8 cellular contexts compared by ENCODE assay signal in the genomic region with DNA sequence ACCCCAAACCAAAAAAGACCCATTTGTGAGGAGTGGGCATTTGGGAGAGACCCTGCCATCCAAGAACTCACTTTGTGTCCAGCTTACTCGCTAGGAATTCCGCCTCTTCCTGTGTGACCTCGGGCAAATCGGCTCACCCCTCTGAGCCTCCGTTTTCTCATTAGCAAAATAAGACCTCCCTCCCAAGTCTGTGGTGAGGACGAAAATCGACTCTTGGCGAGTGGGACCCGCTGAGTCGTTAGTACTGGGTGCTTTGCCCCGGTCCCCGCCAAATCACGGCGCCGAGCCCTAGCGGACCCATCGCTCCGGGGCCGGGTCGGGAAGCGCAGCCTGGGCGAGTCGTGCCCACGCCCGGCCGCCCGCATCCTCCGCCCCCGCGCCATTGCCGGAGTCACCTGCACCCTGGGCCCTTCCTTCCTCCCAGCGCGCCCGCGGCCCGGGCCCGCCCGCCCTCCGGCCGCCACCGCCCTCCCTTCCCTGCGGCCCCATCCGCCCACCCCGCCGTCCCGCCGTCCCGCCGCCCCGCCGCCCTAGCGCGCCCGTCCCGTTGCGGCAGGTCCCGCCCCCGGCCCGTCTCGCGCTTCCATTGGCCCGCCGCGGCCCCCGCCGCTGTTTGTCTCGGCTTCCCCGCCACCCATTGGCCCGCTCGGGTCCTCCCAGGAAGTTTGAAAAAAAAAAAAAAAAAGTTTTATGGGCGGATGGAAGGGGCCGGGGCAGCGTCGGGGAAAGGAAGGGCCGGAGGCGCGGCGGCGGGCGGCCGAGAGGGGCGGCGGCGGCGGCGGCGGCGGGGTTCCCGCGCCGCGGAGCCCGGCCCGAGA. TPM values are rescaled to one million over a fixed set of nuclear protein-coding genes. Genes with fewer than 3 reads are reported as not detected.
DNase-seq lines count a peak whose midpoint lies in the region; ATAC-seq, FAIRE-seq and TF ChIP-seq lines count a peak whose summit lies in the region.

No MANE protein-coding gene starts in this region.

- peaks cover 21% of the 10 kb centered on the region for H3K79me2 ChIP-seq in K562 (ENCODE audit: control insufficient read depth, insufficient read depth, low read length)

- no peaks in the 10 kb centered on the region for H3K9me3 ChIP-seq in K562 (replicated peaks; ENCODE audit: control insufficient read depth, insufficient read depth, low read depth, low read length)
- H3K9me3 ChIP-seq in iPS DF 6.9 (ENCODE audit: control insufficient read depth, insufficient read depth, low read length), result no peaks in the 10 kb centered on the region

- no peak for TF ChIP-seq POLR2A in K562 (conservative IDR thresholded peaks at IDR 0.05)

- no peak for TF ChIP-seq RAD21 in K562 (CRISPR knock-in tag; conservative IDR thresholded peaks at IDR 0.05 in 1 of 2, IDR thresholded peaks at IDR 0.05 in 1 of 2)

- peak overlapping the region; percentile 84 for H3K4me2 ChIP-seq in K562 (ENCODE audit: insufficient read depth, low read length)

- H3K9me1 ChIP-seq in K562 (ENCODE audit: control insufficient read depth, insufficient read depth, low read length), result no peaks in the 10 kb centered on the region

- in situ Hi-C loops in K562 (cut with MboI), result no loop called here

- peak; percentile 77 for ATAC-seq in HG02623 (IDR thresholded peaks at IDR 0.05; ENCODE audit: unreplicated experiment)
- ATAC-seq in K562, result peak; percentile 92
- ATAC-seq in sciatic nerve, result peak; percentile 76
- no peak for ATAC-seq in HG02884 (IDR thresholded peaks at IDR 0.05; ENCODE audit: unreplicated experiment)

- intact Hi-C loops in K562 (cut with micrococcal nuclease), result no loop called here
- intact Hi-C loops in sciatic nerve (cut with DNase I), result no loop called here

- peak; percentile 38 for DNase-seq in NCI-H1694 treated with DMSO at 0.1 percent for 48 hours (lab: John Stamatoyannopoulos, UW)
- peak; percentile 91 for DNase-seq in UCSD-AML1 (lab: John Stamatoyannopoulos, UW; ENCODE audit: unreplicated experiment)
- DNase-seq in K562 (ENCODE audit: extremely low read depth in 1 of 4, low spot score in 3 of 4), result peak; percentile 85 to 90 (median 86)
- DNase-seq in iPS DF 6.9 (ENCODE audit: low read depth, low spot score), result peak; percentile 37
- peak; percentile 94 for DNase-seq in sciatic nerve (ENCODE audit: low spot score)

- H3K36me3 ChIP-seq in K562 (ENCODE audit: control insufficient read depth, insufficient read depth, low read length), result no peaks in the 10 kb centered on the region
- H3K36me3 ChIP-seq in iPS DF 6.9 (ENCODE audit: control insufficient read depth, insufficient read depth, low read length), result no peaks in the 10 kb centered on the region

- H3K4me1 ChIP-seq in K562 (replicated peaks in 1 of 2; ENCODE audit: control insufficient read depth in 2 of 2, insufficient read depth in 2 of 2, low read length in 2 of 2) (peaks cover 18 to 52% of the 10 kb centered on the region in 2 experiments), iPS DF 6.9 (ENCODE audit: control insufficient read depth, insufficient read depth, low read length) (0 out of 2 replicates have a peak, but pooled peaks cover 2% of the 10 kb centered on the region)

- CTCF ChIA-PET in K562 (lab: Yijun Ruan, JAX; ENCODE audit: low intra/inter-chr PET ratio), result no interaction called here

- H3K4me3 ChIP-seq in GM08714 (ENCODE audit: low read length) (peak overlapping the region; percentile 93), K562 (peak overlapping the region; percentile 73), iPS DF 6.9 (ENCODE audit: low read length) (peak overlapping the region; percentile 69; the same call in 1 of the 2 replicates)

- no peaks in the 10 kb centered on the region; the same call in 1 of the 2 replicates for H4K20me1 ChIP-seq in K562 (replicated peaks; ENCODE audit: control insufficient read depth, insufficient read depth, low read length)

- WGBS in K562 (ENCODE audit: insufficient coverage, low coverage, missing lambda C conversion rate), result 5% methylated on average over 5 of the region's 94 CpGs
- no CpG with 5 or more reads among the region's 94 CpGs for WGBS in iPS DF 6.9 (ENCODE audit: insufficient coverage, insufficient read length)

- TF ChIP-seq EP300 in K562 (IDR thresholded peaks at IDR 0.05; ENCODE audit: low read length), result no peak

- TSS peak; percentile 73 for BruUV-seq in K562 (replicated peaks; lab: Mats Ljungman, UMichigan)

- H3K9ac ChIP-seq in K562 (ENCODE audit: insufficient read depth in 1 of 2, low read depth in 2 of 2, low read length in 2 of 2), result peak overlapping the region; percentile 90 to 97

- peak overlapping the region; percentile 87; the same call in 2 of the 3 replicates for H3K27ac ChIP-seq in K562 (ENCODE audit: extremely low read depth, low read depth, low read length)
- H3K27ac ChIP-seq in iPS DF 6.9 (ENCODE audit: low read length), result no peak overlapping the region

- peak overlapping the region; percentile 81 for H2AFZ ChIP-seq in K562 (ENCODE audit: low read depth, low read length)

- FAIRE-seq in K562 (lab: Jason Lieb, UNC), result peak; percentile 77

- POLR2A ChIA-PET in K562 (lab: Yijun Ruan, JAX), result no interaction called here

- no peak for TF ChIP-seq CTCF in K562 (IDR thresholded peaks at IDR 0.05 in 2 of 3, conservative IDR thresholded peaks at IDR 0.05 in 1 of 3; ENCODE audit: insufficient read depth in 2 of 3, low read depth in 1 of 3, low read length in 3 of 3)

- H3K27me3 ChIP-seq in K562 (ENCODE audit: control insufficient read depth in 2 of 2, insufficient read depth in 2 of 2, low read length in 2 of 2), result no peaks in the 10 kb centered on the region
- no peaks in the 10 kb centered on the region; the same call in 1 of the 2 replicates for H3K27me3 ChIP-seq in iPS DF 6.9 (ENCODE audit: control insufficient read depth, insufficient read depth, low read length)

TF ChIP-seq in K562, 482 proteins besides CTCF, POLR2A, EP300 and RAD21 (continues in another document):
- peak; percentile 76 for TF ChIP-seq SMAD4 (CRISPR knock-in tag; conservative IDR thresholded peaks at IDR 0.05)
- peak; percentile 87 for TF ChIP-seq GABPA (tag; conservative IDR thresholded peaks at IDR 0.05; ENCODE audit: low read depth)
- TF ChIP-seq KDM1A (IDR thresholded peaks at IDR 0.05), result peak; percentile 64 to 74
- TF ChIP-seq, protein P1, sequence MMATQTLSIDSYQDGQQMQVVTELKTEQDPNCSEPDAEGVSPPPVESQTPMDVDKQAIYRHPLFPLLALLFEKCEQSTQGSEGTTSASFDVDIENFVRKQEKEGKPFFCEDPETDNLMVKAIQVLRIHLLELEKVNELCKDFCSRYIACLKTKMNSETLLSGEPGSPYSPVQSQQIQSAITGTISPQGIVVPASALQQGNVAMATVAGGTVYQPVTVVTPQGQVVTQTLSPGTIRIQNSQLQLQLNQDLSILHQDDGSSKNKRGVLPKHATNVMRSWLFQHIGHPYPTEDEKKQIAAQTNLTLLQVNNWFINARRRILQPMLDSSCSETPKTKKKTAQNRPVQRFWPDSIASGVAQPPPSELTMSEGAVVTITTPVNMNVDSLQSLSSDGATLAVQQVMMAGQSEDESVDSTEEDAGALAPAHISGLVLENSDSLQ (IDR thresholded peaks at IDR 0.05), result peak; percentile 88
- no peak for TF ChIP-seq ZNF445 (CRISPR knock-in tag; IDR thresholded peaks at IDR 0.05; ENCODE audit: low read depth)
- TF ChIP-seq EGR1 (conservative IDR thresholded peaks at IDR 0.05), result peak; percentile 78
- TF ChIP-seq TRIM28 (IDR thresholded peaks at IDR 0.05), result no peak
- peak; percentile 88 for TF ChIP-seq BCOR (IDR thresholded peaks at IDR 0.05)

RNA-seq across cellular contexts. Expression of a gene that starts 48.9 kb away (rescaled TPM):
- 9.1 and 30.1 TPM in 2 replicates for total RNA-seq in K562 (2011; cell fraction: chromatin; rRNA removed; ENCODE audit: low replicate concordance)
- total RNA-seq in K562 (2011; cell fraction: nucleolus; rRNA removed), result 16.3 and 16.6 TPM in 2 replicates
- 9.3 and 13.8 TPM in 2 replicates for total RNA-seq in K562 (2011; cell fraction: nucleoplasm; rRNA removed)
- 9.4 and 11.9 TPM in 2 replicates for total RNA-seq in K562 (2014; rRNA removed)
- total RNA-seq in K562 (2014; rRNA removed; fragmentation: Illumina TruSeq; extraction: Trizol), result 2.9 and 3.3 TPM in 2 replicates
- 4.0 and 4.6 TPM in 2 replicates for total RNA-seq in K562 (2015; rRNA removed; fragmentation: Illumina TruSeq; extraction: Trizol)
- 9.9 and 11.0 TPM in 2 replicates for total RNA-seq in K562 (2021)
- 6.7 and 9.9 TPM in 2 replicates for polyA plus RNA-seq in K562 (2011; rRNA removed)
- polyA plus RNA-seq in K562 (2011; cell fraction: cytosol; rRNA removed), result 6.9 and 10.9 TPM in 2 replicates
- polyA plus RNA-seq in K562 (2011; cell fraction: nucleus; rRNA removed), result 18.4 and 22.5 TPM in 2 replicates
- polyA plus RNA-seq in K562 (2012), result 6.7 and 16.8 TPM in 2 replicates
- polyA plus RNA-seq in K562 (2014; fragmentation: Illumina TruSeq; extraction: Trizol), result 5.5 and 6.6 TPM in 2 replicates
- under 1 TPM; 0.24 TPM for polyA plus RNA-seq in K562 (2014; fragmentation: Nextera tagmentation; extraction: Ambion mirVana)
- 13.2 and 13.8 TPM in 2 replicates for polyA plus RNA-seq in K562 (2014; rRNA removed)
- polyA minus RNA-seq in K562 (2011; rRNA and poly(A)+ RNA removed), result 7.9 and 10.8 TPM in 2 replicates
- 3.1 and 3.9 TPM in 2 replicates for polyA minus RNA-seq in K562 (2011; cell fraction: cytosol; rRNA and poly(A)+ RNA removed)
- polyA minus RNA-seq in K562 (2011; cell fraction: nucleus; rRNA and poly(A)+ RNA removed), result 5.8 and 8.2 TPM in 2 replicates
- total RNA-seq in sciatic nerve, result 84.0 TPM

RNA-seq across cellular contexts. Expression of a gene that starts 59.6 kb away (rescaled TPM):
- 24.1 and 61.4 TPM in 2 replicates for total RNA-seq in K562 (2011; cell fraction: chromatin; rRNA removed; ENCODE audit: low replicate concordance)
- 43.3 and 44.0 TPM in 2 replicates for total RNA-seq in K562 (2011; cell fraction: nucleolus; rRNA removed)
- total RNA-seq in K562 (2011; cell fraction: nucleoplasm; rRNA removed), result 30.8 and 31.2 TPM in 2 replicates
- total RNA-seq in K562 (2014; rRNA removed) (40.9 and 42.2 TPM in 2 replicates), K562 (2014; rRNA removed; fragmentation: Illumina TruSeq; extraction: Trizol) (8.4 and 13.9 TPM in 2 replicates), K562 (2015; rRNA removed; fragmentation: Illumina TruSeq; extraction: Trizol) (29.1 and 33.7 TPM in 2 replicates), K562 (2021) (26.8 and 28.5 TPM in 2 replicates), sciatic nerve (21.2 TPM)
- polyA plus RNA-seq in K562 (2011; rRNA removed) (17.2 and 19.8 TPM in 2 replicates), K562 (2014; fragmentation: Illumina TruSeq; extraction: Trizol) (33.6 and 34.3 TPM in 2 replicates), K562 (2014; fragmentation: Nextera tagmentation; extraction: Ambion mirVana) (10 to 100 TPM in 1 of 2 experiments, 1 to 10 TPM in 1; 2.8 to 10.5 TPM), K562 (2014; rRNA removed) (40.8 and 41.4 TPM in 2 replicates)
- 19.6 and 24.7 TPM in 2 replicates for polyA plus RNA-seq in K562 (2011; cell fraction: cytosol; rRNA removed)
- polyA plus RNA-seq in K562 (2011; cell fraction: nucleus; rRNA removed), result 38.3 and 48.3 TPM in 2 replicates
- 25.1 and 27.1 TPM in 2 replicates for polyA plus RNA-seq in K562 (2012)
- polyA minus RNA-seq in K562 (2011; rRNA and poly(A)+ RNA removed), result 7.3 and 8.8 TPM in 2 replicates
- 8.7 and 12.7 TPM in 2 replicates for polyA minus RNA-seq in K562 (2011; cell fraction: cytosol; rRNA and poly(A)+ RNA removed)
- polyA minus RNA-seq in K562 (2011; cell fraction: nucleus; rRNA and poly(A)+ RNA removed), result 7.2 and 10.0 TPM in 2 replicates

Comparison
In these comparisons a context has a peak if more than half of its experiments do, and no peak if none do; other contexts are left out.
1. DNase-seq: peak in every context shown above with its lines; median percentile 94 in sciatic nerve; 91 in UCSD-AML1; 86 in K562; 38 in NCI-H1694 treated with DMSO at 0.1 percent for 48 hours; 37 in iPS DF 6.9.